13 cellular contexts compared by ENCODE assay signal in genomic region chr14:77979666-77980351, GRCh38.
DNase-seq lines count a peak whose midpoint lies in the region; ATAC-seq and TF ChIP-seq lines count a peak whose summit lies in the region.
"Had no signal": no experiment of that assay in that cellular context is flagged by ENCODE, and none has a peak within 500 bp of the region (broad histone marks: within the 10 kb centered on the region; RNA-seq: fewer than 3 reads in every experiment).

No MANE protein-coding gene starts in this region.

- no peak overlapping the region for H3K27ac Mint-ChIP-seq in CD4-positive, alpha-beta memory T cell
- H3K27ac Mint-ChIP-seq: effector memory CD8-positive, alpha-beta T cell had no signal

- intact Hi-C loops in CD4-positive, alpha-beta memory T cell (cut with micrococcal nuclease), result no loop called here

- peaks cover 20 to 31% of the 10 kb centered on the region in 2 donors for H3K27me3 Mint-ChIP-seq in CD4-positive, alpha-beta memory T cell

- H3K4me3 ChIP-seq in kidney epithelial cell (ENCODE audit: low read depth, low read length), result no peak overlapping the region
- H3K4me3 ChIP-seq in CD4-positive, alpha-beta memory T cell (ENCODE audit: low read length in 2 of 2), result no peak overlapping the region

- H3K9me3 Mint-ChIP-seq in CD4-positive, alpha-beta memory T cell, result no peaks in the 10 kb centered on the region
- H3K9me3 Mint-ChIP-seq: activated T-cell treated with anti-CD3 and anti-CD28 coated beads, Interleukin-2, amount 50 U/mL, for 4 hours; effector memory CD8-positive, alpha-beta T cell had no signal

- H3K9me3 ChIP-seq in CD4-positive, alpha-beta memory T cell (ENCODE audit: control insufficient read depth in 1 of 2, low read length in 2 of 2), result no peaks in the 10 kb centered on the region
- H3K9me3 ChIP-seq: thoracic aorta had no signal

- H3K4me1 ChIP-seq in CD4-positive, alpha-beta memory T cell (ENCODE audit: insufficient read depth, low read length), result no peaks in the 10 kb centered on the region

- no peaks in the 10 kb centered on the region for H3K36me3 Mint-ChIP-seq in CD4-positive, alpha-beta memory T cell

- peak overlapping the region in 1 of 8 donors; percentile 21 for H3K4me3 Mint-ChIP-seq in CD4-positive, alpha-beta memory T cell
- H3K4me3 Mint-ChIP-seq: activated T-cell treated with anti-CD3 and anti-CD28 coated beads, Interleukin-2, amount 50 U/mL, for 4 hours had no signal

- peaks cover 17% of the 10 kb centered on the region for H3K27me3 ChIP-seq in kidney epithelial cell (ENCODE audit: control insufficient read depth, insufficient read depth, low read length)
- H3K27me3 ChIP-seq in CD4-positive, alpha-beta memory T cell (ENCODE audit: insufficient read depth, low read length), result no peaks in the 10 kb centered on the region

- no peak overlapping the region for H3K27ac ChIP-seq in CD4-positive, alpha-beta memory T cell (ENCODE audit: low read depth, low read length)
- H3K27ac ChIP-seq: thoracic aorta had no signal

- TF ChIP-seq CTCF in kidney epithelial cell (IDR thresholded peaks at IDR 0.05; ENCODE audit: insufficient read depth, low read length, poor library complexity, severe bottlenecking), result peak; percentile 43

- no peak for ATAC-seq in HG03159 (IDR thresholded peaks at IDR 0.05; ENCODE audit: unreplicated experiment)
- ATAC-seq: activated T-cell treated with anti-CD3 and anti-CD28 coated beads, Interleukin-2, amount 50 U/mL, for 4 hours; effector memory CD8-positive, alpha-beta T cell had no signal

- POLR2A ChIA-PET in CD4-positive, alpha-beta memory T cell (lab: Charles Lee; ENCODE audit: partially characterized antibody), result no interaction called here

- no peaks in the 10 kb centered on the region for H3K36me3 ChIP-seq in kidney epithelial cell (ENCODE audit: control insufficient read depth, insufficient read depth, low read length)
- no peaks in the 10 kb centered on the region for H3K36me3 ChIP-seq in CD4-positive, alpha-beta memory T cell (ENCODE audit: insufficient read depth, low read length)
- H3K36me3 ChIP-seq: thoracic aorta had no signal

- CTCF ChIA-PET in CD4-positive, alpha-beta memory T cell (lab: Charles Lee; ENCODE audit: partially characterized antibody), result no interaction called here

- peaks cover 0 to 11% (median 1%) of the 10 kb centered on the region in 4 donors for H3K4me1 Mint-ChIP-seq in CD4-positive, alpha-beta memory T cell

- DNase-seq in AG08395 (ENCODE audit: low spot score) (peak; percentile 22), GM04503 (ENCODE audit: low read depth) (peak; percentile 15), SK-N-DZ (ENCODE audit: low spot score) (peak; percentile 12), kidney epithelial cell (ENCODE audit: low read depth) (no peak), 8988T (no peak)
- DNase-seq in CD4-positive, alpha-beta memory T cell, result no peak
- DNase-seq in stimulated activated naive CD4-positive, alpha-beta T cell treated with Interleukin-2 at 50 U/mL for 16 hours (lab: John Stamatoyannopoulos, UW), result no peak
- DNase-seq: activated T-cell treated with anti-CD3 and anti-CD28 coated beads, Interleukin-2, amount 50 U/mL, for 4 hours; effector memory CD8-positive, alpha-beta T cell; NCI-H187; SW 1271 had no signal

Comparison
In these comparisons a context has a peak if more than half of its experiments do, and no peak if none do; other contexts are left out.
1. DNase-seq: peak in AG08395 (single experiment), GM04503 (single experiment) and SK-N-DZ (single experiment); none in kidney epithelial cell (single experiment), CD4-positive, alpha-beta memory T cell (0 of 5), stimulated activated naive CD4-positive, alpha-beta T cell treated with Interleukin-2 at 50 U/mL for 16 hours (single experiment) and 8988T (single experiment).